ENCODE assay signal across 10 cellular contexts in genomic region chr9:33619666-33620404, GRCh38.
DNase-seq lines count a peak whose midpoint lies in the region; ATAC-seq and FAIRE-seq lines count a peak whose summit lies in the region.
"Had no signal": no experiment of that assay in that cellular context is flagged by ENCODE, and none has a peak within 500 bp of the region (broad histone marks: within the 10 kb centered on the region; RNA-seq: fewer than 3 reads in every experiment).

No MANE protein-coding gene starts in this region.

- DNase-seq in activated naive CD4-positive, alpha-beta T cell treated with anti-CD3 and anti-CD28 coated beads, Interleukin-2, amount 50 U/mL, for 72 hours (ENCODE audit: low spot score in 2 of 2), result no peak
- no peak for DNase-seq in activated naive CD4-positive, alpha-beta T cell treated with anti-CD3 and anti-CD28 coated beads, Interleukin-2, amount 10 ng/mL, durations not matched to agents 7 days and 5 days
- peak; percentile 70 for DNase-seq in NCI-H226
- DNase-seq in dermis blood vessel endothelial cell, result peak; percentile 53
- DNase-seq in small intestine, result peak; percentile 17
- no peak for DNase-seq in occipital lobe (lab: John Stamatoyannopoulos, UW)
- DNase-seq in HK-2 (ENCODE audit: unreplicated experiment), result no peak

- no peaks in the 10 kb centered on the region for H3K36me3 Mint-ChIP-seq in activated naive CD4-positive, alpha-beta T cell treated with anti-CD3 and anti-CD28 coated beads, Interleukin-2, amount 50 U/mL, for 72 hours
- no peaks in the 10 kb centered on the region for H3K36me3 Mint-ChIP-seq in activated naive CD4-positive, alpha-beta T cell treated with anti-CD3 and anti-CD28 coated beads, Interleukin-2, amount 10 ng/mL, durations not matched to agents 7 days and 5 days

- H3K4me3 Mint-ChIP-seq in activated naive CD4-positive, alpha-beta T cell treated with anti-CD3 and anti-CD28 coated beads, Interleukin-2, amount 10 ng/mL, durations not matched to agents 7 days and 5 days, result no peak overlapping the region

- H3K9me3 ChIP-seq in small intestine (ENCODE audit: control insufficient read depth, low read depth), result no peaks in the 10 kb centered on the region

- H3K27ac ChIP-seq in small intestine (ENCODE audit: low read depth in 1 of 2, low read length in 1 of 2), result no peak overlapping the region

- peak; percentile 8 to 39 for ATAC-seq in activated naive CD4-positive, alpha-beta T cell treated with anti-CD3 and anti-CD28 coated beads, Interleukin-2, amount 50 U/mL, for 72 hours
- ATAC-seq in HG03460 (IDR thresholded peaks at IDR 0.05; ENCODE audit: unreplicated experiment), result no peak

- H3K4me1 Mint-ChIP-seq in activated naive CD4-positive, alpha-beta T cell treated with anti-CD3 and anti-CD28 coated beads, Interleukin-2, amount 10 ng/mL, durations not matched to agents 7 days and 5 days, result peaks cover 4% of the 10 kb centered on the region

- no peaks in the 10 kb centered on the region for H3K4me1 ChIP-seq in small intestine (ENCODE audit: control insufficient read depth in 2 of 2, insufficient read depth in 1 of 2, low read depth in 1 of 2, low read length in 1 of 2)

- H3K27me3 Mint-ChIP-seq in activated naive CD4-positive, alpha-beta T cell treated with anti-CD3 and anti-CD28 coated beads, Interleukin-2, amount 10 ng/mL, durations not matched to agents 7 days and 5 days, result peaks cover 41% of the 10 kb centered on the region

- no peak for FAIRE-seq in small intestine (lab: Jason Lieb, UNC)
- FAIRE-seq: TTC549 had no signal

- no peak overlapping the region for H3K4me3 ChIP-seq in small intestine (ENCODE audit: low read depth in 1 of 2, low read length in 2 of 2)
- H3K4me3 ChIP-seq: lung had no signal

- WGBS in small intestine, 3 donors, result 43 to 73% (median 47%) methylated on average over 3 of the region's 3 CpGs

- CTCF ChIA-PET in activated naive CD4-positive, alpha-beta T cell treated with anti-CD3 and anti-CD28 coated beads, Interleukin-2, amount 10 ng/mL, durations not matched to agents 7 days and 5 days (lab: Charles Lee), result interaction anchor here (0.7 to 13.3 kb wide), 2 partner anchors 16 to 101 kb away, joined by 3 to 280 read pairs; no protein-coding TSS in a partner anchor

- no peaks in the 10 kb centered on the region for H3K9me3 Mint-ChIP-seq in activated naive CD4-positive, alpha-beta T cell treated with anti-CD3 and anti-CD28 coated beads, Interleukin-2, amount 50 U/mL, for 72 hours
- no peaks in the 10 kb centered on the region for H3K9me3 Mint-ChIP-seq in activated naive CD4-positive, alpha-beta T cell treated with anti-CD3 and anti-CD28 coated beads, Interleukin-2, amount 10 ng/mL, durations not matched to agents 7 days and 5 days

- no peaks in the 10 kb centered on the region for H3K27me3 ChIP-seq in small intestine (ENCODE audit: control insufficient read depth in 2 of 2, insufficient read depth in 2 of 2, low read length in 2 of 2)

- H3K36me3 ChIP-seq in small intestine (ENCODE audit: control insufficient read depth in 2 of 2, insufficient read depth in 2 of 2, low read length in 2 of 2), result no peaks in the 10 kb centered on the region

- H3K27ac Mint-ChIP-seq in activated naive CD4-positive, alpha-beta T cell treated with anti-CD3 and anti-CD28 coated beads, Interleukin-2, amount 50 U/mL, for 72 hours, result no peak overlapping the region
- no peak overlapping the region for H3K27ac Mint-ChIP-seq in activated naive CD4-positive, alpha-beta T cell treated with anti-CD3 and anti-CD28 coated beads, Interleukin-2, amount 10 ng/mL, durations not matched to agents 7 days and 5 days

Comparison
In these comparisons a context has a peak if more than half of its experiments do, and no peak if none do; other contexts are left out.
1. DNase-seq: peak in NCI-H226 (single experiment), dermis blood vessel endothelial cell (single experiment) and small intestine (single experiment); none in activated naive CD4-positive, alpha-beta T cell treated with anti-CD3 and anti-CD28 coated beads, Interleukin-2, amount 50 U/mL, for 72 hours (0 of 2), activated naive CD4-positive, alpha-beta T cell treated with anti-CD3 and anti-CD28 coated beads, Interleukin-2, amount 10 ng/mL, durations not matched to agents 7 days and 5 days (single experiment), occipital lobe (single experiment) and HK-2 (single experiment).